Comparison of ENCODE assay signal across 1 cellular context in the genomic region with DNA sequence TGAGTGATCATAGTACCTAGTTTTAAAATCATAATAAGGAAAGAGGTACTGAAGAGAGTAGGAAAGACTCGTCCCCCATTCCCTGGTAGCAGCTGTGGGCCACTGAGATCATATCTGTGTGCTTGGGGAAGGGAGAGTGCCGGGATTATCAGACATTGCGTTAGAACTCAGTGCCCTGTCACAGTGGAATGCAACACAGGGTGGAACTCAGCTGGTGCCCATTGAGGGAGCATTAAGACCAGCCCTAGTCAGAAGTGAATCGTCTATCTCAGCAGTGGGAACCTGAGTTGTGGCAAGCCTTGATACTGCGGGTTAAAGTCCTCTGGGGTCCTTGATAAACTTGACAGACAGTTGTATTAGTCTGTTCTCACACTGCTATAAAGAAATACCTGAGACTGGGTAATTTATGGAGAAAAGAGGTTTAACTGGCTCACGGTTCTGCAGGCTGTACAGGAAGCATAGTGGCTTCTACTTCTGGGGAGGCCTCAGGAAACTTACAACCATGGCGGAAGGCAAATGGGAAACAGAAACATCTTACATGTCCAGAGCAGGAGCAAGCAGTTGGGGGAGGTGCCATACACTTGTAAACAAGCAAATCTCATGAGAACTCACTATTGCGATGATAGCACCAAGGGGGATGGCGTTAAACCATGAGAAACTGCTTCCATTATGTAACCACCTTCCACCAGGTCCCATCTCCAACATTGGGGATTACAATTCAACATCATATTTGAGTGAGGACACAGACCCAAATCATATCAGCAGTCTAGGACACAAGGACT.
TF ChIP-seq lines count a peak whose summit lies in the region.

No MANE protein-coding gene starts in this region.

TF ChIP-seq in K562, 482 proteins besides CTCF, POLR2A, EP300 and RAD21:
- peak; percentile 38; the same call in 1 of the 2 replicates for TF ChIP-seq TCF3 (CRISPR knock-in tag; IDR thresholded peaks at IDR 0.05)
- TF ChIP-seq CREB3 (tag; conservative IDR thresholded peaks at IDR 0.05; ENCODE audit: low read depth) = no peak
- TF ChIP-seq, protein P1, sequence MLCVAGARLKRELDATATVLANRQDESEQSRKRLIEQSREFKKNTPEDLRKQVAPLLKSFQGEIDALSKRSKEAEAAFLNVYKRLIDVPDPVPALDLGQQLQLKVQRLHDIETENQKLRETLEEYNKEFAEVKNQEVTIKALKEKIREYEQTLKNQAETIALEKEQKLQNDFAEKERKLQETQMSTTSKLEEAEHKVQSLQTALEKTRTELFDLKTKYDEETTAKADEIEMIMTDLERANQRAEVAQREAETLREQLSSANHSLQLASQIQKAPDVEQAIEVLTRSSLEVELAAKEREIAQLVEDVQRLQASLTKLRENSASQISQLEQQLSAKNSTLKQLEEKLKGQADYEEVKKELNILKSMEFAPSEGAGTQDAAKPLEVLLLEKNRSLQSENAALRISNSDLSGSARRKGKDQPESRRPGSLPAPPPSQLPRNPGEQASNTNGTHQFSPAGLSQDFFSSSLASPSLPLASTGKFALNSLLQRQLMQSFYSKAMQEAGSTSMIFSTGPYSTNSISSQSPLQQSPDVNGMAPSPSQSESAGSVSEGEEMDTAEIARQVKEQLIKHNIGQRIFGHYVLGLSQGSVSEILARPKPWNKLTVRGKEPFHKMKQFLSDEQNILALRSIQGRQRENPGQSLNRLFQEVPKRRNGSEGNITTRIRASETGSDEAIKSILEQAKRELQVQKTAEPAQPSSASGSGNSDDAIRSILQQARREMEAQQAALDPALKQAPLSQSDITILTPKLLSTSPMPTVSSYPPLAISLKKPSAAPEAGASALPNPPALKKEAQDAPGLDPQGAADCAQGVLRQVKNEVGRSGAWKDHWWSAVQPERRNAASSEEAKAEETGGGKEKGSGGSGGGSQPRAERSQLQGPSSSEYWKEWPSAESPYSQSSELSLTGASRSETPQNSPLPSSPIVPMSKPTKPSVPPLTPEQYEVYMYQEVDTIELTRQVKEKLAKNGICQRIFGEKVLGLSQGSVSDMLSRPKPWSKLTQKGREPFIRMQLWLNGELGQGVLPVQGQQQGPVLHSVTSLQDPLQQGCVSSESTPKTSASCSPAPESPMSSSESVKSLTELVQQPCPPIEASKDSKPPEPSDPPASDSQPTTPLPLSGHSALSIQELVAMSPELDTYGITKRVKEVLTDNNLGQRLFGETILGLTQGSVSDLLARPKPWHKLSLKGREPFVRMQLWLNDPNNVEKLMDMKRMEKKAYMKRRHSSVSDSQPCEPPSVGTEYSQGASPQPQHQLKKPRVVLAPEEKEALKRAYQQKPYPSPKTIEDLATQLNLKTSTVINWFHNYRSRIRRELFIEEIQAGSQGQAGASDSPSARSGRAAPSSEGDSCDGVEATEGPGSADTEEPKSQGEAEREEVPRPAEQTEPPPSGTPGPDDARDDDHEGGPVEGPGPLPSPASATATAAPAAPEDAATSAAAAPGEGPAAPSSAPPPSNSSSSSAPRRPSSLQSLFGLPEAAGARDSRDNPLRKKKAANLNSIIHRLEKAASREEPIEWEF (CRISPR knock-in tag; IDR thresholded peaks at IDR 0.05) = no peak
- TF ChIP-seq, protein P2, sequence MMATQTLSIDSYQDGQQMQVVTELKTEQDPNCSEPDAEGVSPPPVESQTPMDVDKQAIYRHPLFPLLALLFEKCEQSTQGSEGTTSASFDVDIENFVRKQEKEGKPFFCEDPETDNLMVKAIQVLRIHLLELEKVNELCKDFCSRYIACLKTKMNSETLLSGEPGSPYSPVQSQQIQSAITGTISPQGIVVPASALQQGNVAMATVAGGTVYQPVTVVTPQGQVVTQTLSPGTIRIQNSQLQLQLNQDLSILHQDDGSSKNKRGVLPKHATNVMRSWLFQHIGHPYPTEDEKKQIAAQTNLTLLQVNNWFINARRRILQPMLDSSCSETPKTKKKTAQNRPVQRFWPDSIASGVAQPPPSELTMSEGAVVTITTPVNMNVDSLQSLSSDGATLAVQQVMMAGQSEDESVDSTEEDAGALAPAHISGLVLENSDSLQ (IDR thresholded peaks at IDR 0.05) = peak; percentile 45; the same call in 1 of the 2 replicates
- TF ChIP-seq TAL1 (IDR thresholded peaks at IDR 0.05) = peak; percentile 35; the same call in 1 of the 2 replicates
- TF ChIP-seq DPF2 (IDR thresholded peaks at IDR 0.05) = peak; percentile 45; the same call in 1 of the 2 replicates
- TF ChIP-seq TFAP4 (CRISPR knock-in tag; IDR thresholded peaks at IDR 0.05; ENCODE audit: borderline replicate concordance) = peak; percentile 55
- TF ChIP-seq CBFA2T2 (conservative IDR thresholded peaks at IDR 0.05) = peak; percentile 55
- TF ChIP-seq HDAC6 (IDR thresholded peaks at IDR 0.05; ENCODE audit: low read depth, low read length) = no peak
- TF ChIP-seq TEAD1 (CRISPR knock-in tag; IDR thresholded peaks at IDR 0.05) = 0 out of 4 replicates have a peak, but pooled peaks of 1 of the 2 experiments have one; percentile 27
- TF ChIP-seq, protein P3, sequence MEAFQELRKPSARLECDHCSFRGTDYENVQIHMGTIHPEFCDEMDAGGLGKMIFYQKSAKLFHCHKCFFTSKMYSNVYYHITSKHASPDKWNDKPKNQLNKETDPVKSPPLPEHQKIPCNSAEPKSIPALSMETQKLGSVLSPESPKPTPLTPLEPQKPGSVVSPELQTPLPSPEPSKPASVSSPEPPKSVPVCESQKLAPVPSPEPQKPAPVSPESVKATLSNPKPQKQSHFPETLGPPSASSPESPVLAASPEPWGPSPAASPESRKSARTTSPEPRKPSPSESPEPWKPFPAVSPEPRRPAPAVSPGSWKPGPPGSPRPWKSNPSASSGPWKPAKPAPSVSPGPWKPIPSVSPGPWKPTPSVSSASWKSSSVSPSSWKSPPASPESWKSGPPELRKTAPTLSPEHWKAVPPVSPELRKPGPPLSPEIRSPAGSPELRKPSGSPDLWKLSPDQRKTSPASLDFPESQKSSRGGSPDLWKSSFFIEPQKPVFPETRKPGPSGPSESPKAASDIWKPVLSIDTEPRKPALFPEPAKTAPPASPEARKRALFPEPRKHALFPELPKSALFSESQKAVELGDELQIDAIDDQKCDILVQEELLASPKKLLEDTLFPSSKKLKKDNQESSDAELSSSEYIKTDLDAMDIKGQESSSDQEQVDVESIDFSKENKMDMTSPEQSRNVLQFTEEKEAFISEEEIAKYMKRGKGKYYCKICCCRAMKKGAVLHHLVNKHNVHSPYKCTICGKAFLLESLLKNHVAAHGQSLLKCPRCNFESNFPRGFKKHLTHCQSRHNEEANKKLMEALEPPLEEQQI (IDR thresholded peaks at IDR 0.05) = 0 out of 2 replicates have a peak, but pooled peaks have one; percentile 18
- TF ChIP-seq, protein P4, sequence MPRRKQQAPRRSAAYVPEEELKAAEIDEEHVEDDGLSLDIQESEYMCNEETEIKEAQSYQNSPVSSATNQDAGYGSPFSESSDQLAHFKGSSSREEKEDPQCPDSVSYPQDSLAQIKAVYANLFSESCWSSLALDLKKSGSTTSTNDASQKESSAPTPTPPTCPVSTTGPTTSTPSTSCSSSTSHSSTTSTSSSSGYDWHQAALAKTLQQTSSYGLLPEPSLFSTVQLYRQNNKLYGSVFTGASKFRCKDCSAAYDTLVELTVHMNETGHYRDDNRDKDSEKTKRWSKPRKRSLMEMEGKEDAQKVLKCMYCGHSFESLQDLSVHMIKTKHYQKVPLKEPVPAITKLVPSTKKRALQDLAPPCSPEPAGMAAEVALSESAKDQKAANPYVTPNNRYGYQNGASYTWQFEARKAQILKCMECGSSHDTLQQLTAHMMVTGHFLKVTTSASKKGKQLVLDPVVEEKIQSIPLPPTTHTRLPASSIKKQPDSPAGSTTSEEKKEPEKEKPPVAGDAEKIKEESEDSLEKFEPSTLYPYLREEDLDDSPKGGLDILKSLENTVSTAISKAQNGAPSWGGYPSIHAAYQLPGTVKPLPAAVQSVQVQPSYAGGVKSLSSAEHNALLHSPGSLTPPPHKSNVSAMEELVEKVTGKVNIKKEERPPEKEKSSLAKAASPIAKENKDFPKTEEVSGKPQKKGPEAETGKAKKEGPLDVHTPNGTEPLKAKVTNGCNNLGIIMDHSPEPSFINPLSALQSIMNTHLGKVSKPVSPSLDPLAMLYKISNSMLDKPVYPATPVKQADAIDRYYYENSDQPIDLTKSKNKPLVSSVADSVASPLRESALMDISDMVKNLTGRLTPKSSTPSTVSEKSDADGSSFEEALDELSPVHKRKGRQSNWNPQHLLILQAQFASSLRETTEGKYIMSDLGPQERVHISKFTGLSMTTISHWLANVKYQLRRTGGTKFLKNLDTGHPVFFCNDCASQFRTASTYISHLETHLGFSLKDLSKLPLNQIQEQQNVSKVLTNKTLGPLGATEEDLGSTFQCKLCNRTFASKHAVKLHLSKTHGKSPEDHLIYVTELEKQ (CRISPR knock-in tag; IDR thresholded peaks at IDR 0.05) = no peak
- TF ChIP-seq SMARCA4 (IDR thresholded peaks at IDR 0.05) = 0 out of 2 replicates have a peak, but pooled peaks have one; percentile 24
- no peak for TF ChIP-seq ZEB2 (IDR thresholded peaks at IDR 0.05)
- peak; percentile 90 to 92 for TF ChIP-seq FOXK2 (conservative IDR thresholded peaks at IDR 0.05 in 1 of 2, IDR thresholded peaks at IDR 0.05 in 1 of 2; ENCODE audit: low read depth in 2 of 2)
- TF ChIP-seq NUFIP1 (IDR thresholded peaks at IDR 0.05; ENCODE audit: partially characterized antibody) = no peak
- 0 out of 2 replicates have a peak, but pooled peaks have one; percentile 14 for TF ChIP-seq GATAD2A (IDR thresholded peaks at IDR 0.05)
- TF ChIP-seq CTBP1 (IDR thresholded peaks at IDR 0.05; ENCODE audit: borderline replicate concordance) = 0 out of 2 replicates have a peak, but pooled peaks have one; percentile 12
- TF ChIP-seq MEIS2 (IDR thresholded peaks at IDR 0.05; ENCODE audit: partially characterized antibody) = peak; percentile 1
- no peak for TF ChIP-seq ZNF76 (CRISPR knock-in tag; IDR thresholded peaks at IDR 0.05; ENCODE audit: borderline replicate concordance)
- peak; percentile 66 for TF ChIP-seq CBFA2T3 (IDR thresholded peaks at IDR 0.05)
- peak; percentile 16; the same call in 1 of the 2 replicates for TF ChIP-seq NCOR1 (IDR thresholded peaks at IDR 0.05)
- peak; percentile 54 for TF ChIP-seq TEAD4 (IDR thresholded peaks at IDR 0.05; ENCODE audit: low read length)
- TF ChIP-seq TEAD4 (CRISPR knock-in tag; IDR thresholded peaks at IDR 0.05; ENCODE audit: borderline replicate concordance) = no peak
- TF ChIP-seq MCM2 (IDR thresholded peaks at IDR 0.05; ENCODE audit: low read depth) = no peak
- TF ChIP-seq NFE2 (IDR thresholded peaks at IDR 0.05; ENCODE audit: low read depth) = no peak
- peak; percentile 26; the same call in 1 of the 2 replicates for TF ChIP-seq GATA2 (CRISPR knock-in tag; IDR thresholded peaks at IDR 0.05)
- peak; percentile 55 for TF ChIP-seq RBBP5 (IDR thresholded peaks at IDR 0.05; ENCODE audit: borderline replicate concordance, insufficient read depth, low read length, poor library complexity, severe bottlenecking)
- TF ChIP-seq ARID1B (IDR thresholded peaks at IDR 0.05) = peak; percentile 42; the same call in 1 of the 2 replicates
- TF ChIP-seq ZNF395 (CRISPR knock-in tag; IDR thresholded peaks at IDR 0.05) = no peak
